1 cellular context compared by ENCODE assay signal in the genomic region with DNA sequence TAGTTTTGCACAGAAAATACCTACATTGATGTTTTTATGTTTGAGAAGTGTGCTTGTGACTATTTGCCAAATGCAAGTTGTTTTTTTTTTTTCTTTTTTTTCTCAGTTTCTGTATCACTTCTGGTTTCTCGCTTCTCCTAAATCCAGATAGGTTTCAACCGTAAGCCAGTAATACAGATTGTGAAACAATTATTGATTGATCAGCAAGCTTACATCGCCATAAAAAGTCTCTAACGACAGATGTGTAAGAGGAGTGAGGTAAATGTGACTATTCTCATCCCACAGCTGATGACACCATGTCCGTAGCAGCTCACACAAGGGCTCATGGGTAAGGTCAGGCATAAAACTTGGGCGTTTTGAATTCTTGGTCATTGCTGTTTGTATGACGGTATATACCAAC.
TF ChIP-seq lines count a peak whose summit lies in the region.

No MANE protein-coding gene starts in this region.

TF ChIP-seq in GM12878, 131 proteins besides CTCF, POLR2A, EP300 and RAD21:
- TF ChIP-seq NFXL1 (IDR thresholded peaks at IDR 0.05; ENCODE audit: borderline replicate concordance): no peak
- no peak for TF ChIP-seq RAD51 (IDR thresholded peaks at IDR 0.05)
- no peak for TF ChIP-seq EGR1 (IDR thresholded peaks at IDR 0.05; ENCODE audit: borderline replicate concordance in 1 of 2, low read depth in 2 of 2, low read length in 2 of 2)
- TF ChIP-seq SPI1 (IDR thresholded peaks at IDR 0.05; ENCODE audit: borderline replicate concordance, insufficient read depth, low read depth, low read length): peak; percentile 10; the same call in 1 of the 2 replicates
- TF ChIP-seq ZNF24 (IDR thresholded peaks at IDR 0.05): no peak
- TF ChIP-seq, protein P1, sequence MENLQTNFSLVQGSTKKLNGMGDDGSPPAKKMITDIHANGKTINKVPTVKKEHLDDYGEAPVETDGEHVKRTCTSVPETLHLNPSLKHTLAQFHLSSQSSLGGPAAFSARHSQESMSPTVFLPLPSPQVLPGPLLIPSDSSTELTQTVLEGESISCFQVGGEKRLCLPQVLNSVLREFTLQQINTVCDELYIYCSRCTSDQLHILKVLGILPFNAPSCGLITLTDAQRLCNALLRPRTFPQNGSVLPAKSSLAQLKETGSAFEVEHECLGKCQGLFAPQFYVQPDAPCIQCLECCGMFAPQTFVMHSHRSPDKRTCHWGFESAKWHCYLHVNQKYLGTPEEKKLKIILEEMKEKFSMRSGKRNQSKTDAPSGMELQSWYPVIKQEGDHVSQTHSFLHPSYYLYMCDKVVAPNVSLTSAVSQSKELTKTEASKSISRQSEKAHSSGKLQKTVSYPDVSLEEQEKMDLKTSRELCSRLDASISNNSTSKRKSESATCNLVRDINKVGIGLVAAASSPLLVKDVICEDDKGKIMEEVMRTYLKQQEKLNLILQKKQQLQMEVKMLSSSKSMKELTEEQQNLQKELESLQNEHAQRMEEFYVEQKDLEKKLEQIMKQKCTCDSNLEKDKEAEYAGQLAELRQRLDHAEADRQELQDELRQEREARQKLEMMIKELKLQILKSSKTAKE (IDR thresholded peaks at IDR 0.05; ENCODE audit: low read depth, poor library complexity, severe bottlenecking): no peak
- no peak for TF ChIP-seq MTA2 (IDR thresholded peaks at IDR 0.05; ENCODE audit: low read depth)
- TF ChIP-seq ZZZ3 (IDR thresholded peaks at IDR 0.05; ENCODE audit: control insufficient read depth, insufficient read length, low read depth): no peak
- peak; percentile 60 for TF ChIP-seq ZNF384 (IDR thresholded peaks at IDR 0.05; ENCODE audit: borderline replicate concordance, low read depth, low read length)
- TF ChIP-seq BHLHE40 (IDR thresholded peaks at IDR 0.05; ENCODE audit: borderline replicate concordance in 1 of 2, low read depth in 2 of 2, low read length in 1 of 2): no peak
- TF ChIP-seq YBX1 (IDR thresholded peaks at IDR 0.05): no peak
- no peak for TF ChIP-seq PAX8 (IDR thresholded peaks at IDR 0.05)
- TF ChIP-seq, protein P2, sequence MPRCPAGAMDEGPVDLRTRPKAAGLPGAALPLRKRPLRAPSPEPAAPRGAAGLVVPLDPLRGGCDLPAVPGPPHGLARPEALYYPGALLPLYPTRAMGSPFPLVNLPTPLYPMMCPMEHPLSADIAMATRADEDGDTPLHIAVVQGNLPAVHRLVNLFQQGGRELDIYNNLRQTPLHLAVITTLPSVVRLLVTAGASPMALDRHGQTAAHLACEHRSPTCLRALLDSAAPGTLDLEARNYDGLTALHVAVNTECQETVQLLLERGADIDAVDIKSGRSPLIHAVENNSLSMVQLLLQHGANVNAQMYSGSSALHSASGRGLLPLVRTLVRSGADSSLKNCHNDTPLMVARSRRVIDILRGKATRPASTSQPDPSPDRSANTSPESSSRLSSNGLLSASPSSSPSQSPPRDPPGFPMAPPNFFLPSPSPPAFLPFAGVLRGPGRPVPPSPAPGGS (IDR thresholded peaks at IDR 0.05; ENCODE audit: borderline replicate concordance, insufficient read depth, low read depth, low read length, poor library complexity, severe bottlenecking): no peak
